21 cellular contexts compared by ENCODE assay signal in the genomic region with DNA sequence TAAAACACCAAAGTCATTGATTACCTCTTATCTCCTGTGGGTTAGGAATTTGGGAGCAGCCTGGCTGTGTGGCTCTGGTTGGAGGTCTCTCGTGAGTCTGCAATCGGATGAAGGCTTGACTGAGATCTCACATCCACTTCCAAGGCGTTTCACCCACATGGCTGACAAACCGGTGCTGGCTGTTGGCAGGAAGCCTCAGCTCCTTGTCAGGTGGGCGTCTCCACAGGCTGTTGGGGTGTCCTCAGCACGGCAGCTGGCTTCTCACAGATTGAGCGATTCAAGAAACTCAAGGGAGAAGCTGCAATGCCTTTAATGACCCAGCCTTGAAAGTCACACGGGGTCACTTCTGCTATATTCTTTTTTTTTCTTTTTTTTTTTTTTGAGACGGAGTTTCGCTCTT.
"Had no signal": no experiment of that assay in that cellular context is flagged by ENCODE, and none has a peak within 500 bp of the region (broad histone marks: within the 10 kb centered on the region; RNA-seq: fewer than 3 reads in every experiment).

No MANE protein-coding gene starts in this region.

- H3K4me1 ChIP-seq: adrenal gland, heart right ventricle, lower lobe of right lung, tibial artery had no signal

- H3K4me3 Mint-ChIP-seq: activated naive CD8-positive, alpha-beta T cell; endodermal cell; naive B cell; neural crest cell; stimulated activated naive CD8-positive, alpha-beta T cell treated with anti-CD3 and anti-CD28 coated beads, Interleukin-15, Interleukin-2, amounts not matched to agents 100 ng/mL and 50 ng/mL, for 24 hours had no signal

- FAIRE-seq: bronchial epithelial cell had no signal

- H3K27me3 ChIP-seq: adrenal gland, heart right ventricle, tibial artery had no signal

- H3K27ac Mint-ChIP-seq: activated naive CD8-positive, alpha-beta T cell; endodermal cell; progenitor cell of endocrine pancreas; stimulated activated naive CD8-positive, alpha-beta T cell treated with anti-CD3 and anti-CD28 coated beads, Interleukin-15, Interleukin-2, amounts not matched to agents 100 ng/mL and 50 ng/mL, for 24 hours had no signal

- H3K9me3 Mint-ChIP-seq: endodermal cell; naive B cell; neural crest cell; stimulated activated naive CD8-positive, alpha-beta T cell treated with anti-CD3 and anti-CD28 coated beads, Interleukin-15, Interleukin-2, amounts not matched to agents 100 ng/mL and 50 ng/mL, for 24 hours had no signal

- H3K36me3 Mint-ChIP-seq: activated naive CD8-positive, alpha-beta T cell; naive B cell had no signal

- H3K9me3 ChIP-seq: adrenal gland, heart right ventricle, lower lobe of right lung, tibial artery had no signal

- ATAC-seq: heart right ventricle, left lobe of liver, lower lobe of right lung had no signal

- H3K27ac ChIP-seq: adrenal gland, coronary artery, heart right ventricle, lower lobe of right lung, tibial artery had no signal

- H3K36me3 ChIP-seq: adrenal gland, heart right ventricle, lower lobe of right lung, tibial artery had no signal

- H3K4me3 ChIP-seq: adrenal gland, coronary artery, heart right ventricle, lower lobe of right lung, tibial artery had no signal

- H3K27me3 Mint-ChIP-seq: activated naive CD8-positive, alpha-beta T cell; progenitor cell of endocrine pancreas; stimulated activated naive CD8-positive, alpha-beta T cell treated with anti-CD3 and anti-CD28 coated beads, Interleukin-15, Interleukin-2, amounts not matched to agents 100 ng/mL and 50 ng/mL, for 24 hours had no signal

- H3K4me1 Mint-ChIP-seq: endodermal cell had no signal

- DNase-seq: activated naive CD4-positive, alpha-beta T cell; activated T-cell treated with anti-CD3 and anti-CD28 coated beads, Interleukin-2, amount 50 U/mL, for 1 hour; adrenal gland; cerebellar nuclear complex; endodermal cell; heart right ventricle; lower lobe of right lung; mesendoderm; naive B cell; stimulated activated CD4-positive, alpha-beta T cell treated with anti-CD3 and anti-CD28 coated beads, Interleukin-4, amount 100 ng/mL, for 1 hour; substantia nigra; T-helper 1 cell; T-helper 9 cell; tibial artery had no signal
